ENCODE assay signal across 23 cellular contexts in the genomic region with DNA sequence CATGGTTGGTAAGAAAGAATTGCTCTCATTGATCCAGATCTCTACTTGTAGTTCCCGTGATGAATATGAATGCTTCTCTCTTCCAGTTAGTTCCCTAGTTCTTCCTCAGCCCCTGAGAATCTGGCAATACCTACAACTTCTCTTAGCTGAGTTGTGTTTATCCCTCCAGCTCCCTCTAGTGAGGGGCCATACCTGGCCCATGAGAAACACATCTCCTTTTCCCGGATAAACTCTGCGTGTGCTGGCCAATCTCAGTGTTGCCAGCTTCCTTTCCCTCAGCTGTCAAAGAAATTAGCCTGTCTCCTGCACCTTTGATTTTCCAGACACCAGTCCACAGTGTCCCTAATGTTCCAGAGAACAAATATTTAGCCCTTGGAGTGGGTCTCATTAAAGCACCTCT. TPM values are rescaled to one million over a fixed set of nuclear protein-coding genes. Genes with fewer than 3 reads are reported as not detected.
DNase-seq lines count a peak whose midpoint lies in the region; ATAC-seq, FAIRE-seq and TF ChIP-seq lines count a peak whose summit lies in the region.
"Had no signal": no experiment of that assay in that cellular context is flagged by ENCODE, and none has a peak within 500 bp of the region (broad histone marks: within the 10 kb centered on the region; RNA-seq: fewer than 3 reads in every experiment).

No MANE protein-coding gene starts in this region.

- no peaks in the 10 kb centered on the region for H3K79me2 ChIP-seq in keratinocyte (ENCODE audit: control insufficient read depth, insufficient read depth, low read length)
- H3K79me2 ChIP-seq in PC-9 (ENCODE audit: low read depth) = no peaks in the 10 kb centered on the region

- H3K9ac ChIP-seq in keratinocyte (ENCODE audit: control insufficient read depth, extremely low read depth, insufficient read depth, low read length) = no peak overlapping the region

- no peaks in the 10 kb centered on the region for H3K9me2 ChIP-seq in PC-9 (ENCODE audit: insufficient read depth)

- H3K9me1 ChIP-seq in keratinocyte (ENCODE audit: control insufficient read depth, extremely low read depth, insufficient read depth, low read length) = no peaks in the 10 kb centered on the region

- H3K4me2 ChIP-seq in keratinocyte (ENCODE audit: control insufficient read depth, extremely low read depth, insufficient read depth, low read depth, low read length) = no peak overlapping the region
- no peak overlapping the region for H3K4me2 ChIP-seq in PC-9

- H3K27me3 ChIP-seq in brain microvascular endothelial cell (replicated peaks) (no peaks in the 10 kb centered on the region), keratinocyte (ENCODE audit: control insufficient read depth, extremely low read depth, insufficient read depth, low read length) (no peaks in the 10 kb centered on the region), PC-9 (ENCODE audit: insufficient read depth, low read depth) (no peaks in the 10 kb centered on the region)

- CTCF ChIA-PET in activated naive CD4-positive, alpha-beta T cell treated with anti-CD3 and anti-CD28 coated beads for 36 hours (lab: Charles Lee) = no interaction called here
- CTCF ChIA-PET in PC-9 (lab: Charles Lee) = interaction anchor here (0.5 kb wide), 1 partner anchor 211 kb away, joined by 3 read pairs; no protein-coding TSS in a partner anchor

- TF ChIP-seq CTCF in HFF-Myc (IDR thresholded peaks at IDR 0.05; ENCODE audit: low read depth, low read length, missing control alignments) = peak; percentile 16
- peak; percentile 42 for TF ChIP-seq CTCF in brain microvascular endothelial cell (IDR thresholded peaks at IDR 0.05; ENCODE audit: low read depth, low read length, missing control alignments)
- peak; percentile 43 to 65 (median 48) for TF ChIP-seq CTCF in keratinocyte (optimal IDR thresholded peaks at IDR 0.05 in 1 of 3, IDR thresholded peaks at IDR 0.05 in 1 of 3, conservative IDR thresholded peaks at IDR 0.05 in 1 of 3; ENCODE audit: extremely low read depth in 1 of 3, insufficient read depth in 2 of 3, low read length in 3 of 3)
- no peak; the same call in 1 of the 2 replicates for TF ChIP-seq CTCF in PC-9 (conservative IDR thresholded peaks at IDR 0.05)

- intact Hi-C loops in activated naive CD4-positive, alpha-beta T cell treated with anti-CD3 and anti-CD28 coated beads for 36 hours (cut with micrococcal nuclease) = no loop called here
- intact Hi-C loops in PC-9 (cut with micrococcal nuclease; ENCODE audit: unreplicated experiment) = no loop called here

- no peaks in the 10 kb centered on the region for H3K4me1 Mint-ChIP-seq in activated naive CD4-positive, alpha-beta T cell treated with anti-CD3 and anti-CD28 coated beads for 36 hours (ENCODE audit: low read depth)
- no peaks in the 10 kb centered on the region for H3K4me1 Mint-ChIP-seq in activated T-cell treated with anti-CD3 and anti-CD28 coated beads, Interleukin-2, amount 50 U/mL, for 4 hours (ENCODE audit: low read depth)
- H3K4me1 Mint-ChIP-seq: activated T-helper 17 cell treated with anti-CD3 and anti-CD28 coated beads, Interleukin-2, amount 50 U/mL, for 72 hours; nephron; stimulated activated effector memory CD8-positive, alpha-beta T cell treated with anti-CD3 and anti-CD28 coated beads, Interleukin-12 subunit alpha, Interleukin-12 subunit beta, amount 100 ng/mL, for 72 hours had no signal

- no TSS peak for BruUV-seq in PC-9 (replicated peaks; lab: Mats Ljungman, UMichigan)

- no peaks in the 10 kb centered on the region for H3F3A ChIP-seq in PC-9 (ENCODE audit: insufficient read depth, low read depth)

- H4K20me1 ChIP-seq in keratinocyte (ENCODE audit: control insufficient read depth, extremely low read depth, insufficient read depth, low read length) (no peaks in the 10 kb centered on the region), PC-9 (ENCODE audit: insufficient read depth) (no peaks in the 10 kb centered on the region)

- FAIRE-seq in keratinocyte (lab: Jason Lieb, UNC) = peak; percentile 9
- FAIRE-seq: D721Med had no signal

- peaks cover 1% of the 10 kb centered on the region for H3K9me3 Mint-ChIP-seq in activated naive CD4-positive, alpha-beta T cell treated with anti-CD3 and anti-CD28 coated beads for 36 hours
- no peaks in the 10 kb centered on the region for H3K9me3 Mint-ChIP-seq in activated T-cell treated with anti-CD3 and anti-CD28 coated beads, Interleukin-2, amount 50 U/mL, for 4 hours
- H3K9me3 Mint-ChIP-seq: activated CD4-positive, alpha-beta memory T cell treated with anti-CD3 and anti-CD28 coated beads for 36 hours had no signal

- H3K9me3 ChIP-seq in keratinocyte (ENCODE audit: control insufficient read depth, low read depth, low read length) (no peaks in the 10 kb centered on the region), PC-9 (ENCODE audit: insufficient read depth, low read depth) (no peaks in the 10 kb centered on the region)

- in situ Hi-C loops in brain microvascular endothelial cell (cut with HindIII; ENCODE audit: low pct_ligation_motif_present, low sequenced_read_pairs) = no loop called here

- no peak overlapping the region for H3K27ac Mint-ChIP-seq in activated naive CD4-positive, alpha-beta T cell treated with anti-CD3 and anti-CD28 coated beads for 36 hours
- H3K27ac Mint-ChIP-seq: activated CD4-positive, alpha-beta memory T cell treated with anti-CD3 and anti-CD28 coated beads for 36 hours; activated T-helper 17 cell treated with anti-CD3 and anti-CD28 coated beads, Interleukin-2, amount 50 U/mL, for 72 hours; nephron; stimulated activated effector memory CD8-positive, alpha-beta T cell treated with anti-CD3 and anti-CD28 coated beads, Interleukin-12 subunit alpha, Interleukin-12 subunit beta, amount 100 ng/mL, for 72 hours had no signal

- dilution Hi-C loops in keratinocyte (cut with MboI; ENCODE audit: extremely low pct_ligation_motif_present, low sequenced_read_pairs) = no loop called here

- ATAC-seq in activated T-cell treated with anti-CD3 and anti-CD28 coated beads, Interleukin-2, amount 50 U/mL, for 4 hours = no peak
- ATAC-seq: activated T-helper 17 cell treated with anti-CD3 and anti-CD28 coated beads, Interleukin-2, amount 50 U/mL, for 72 hours; sciatic nerve; stimulated activated effector memory CD8-positive, alpha-beta T cell treated with anti-CD3 and anti-CD28 coated beads, Interleukin-12 subunit alpha, Interleukin-12 subunit beta, amount 100 ng/mL, for 72 hours had no signal

- H3K36me3 ChIP-seq in brain microvascular endothelial cell (replicated peaks) (no peaks in the 10 kb centered on the region), keratinocyte (ENCODE audit: control insufficient read depth in 2 of 2, extremely low read depth in 1 of 2, insufficient read depth in 2 of 2, low read length in 2 of 2) (no peaks in the 10 kb centered on the region), PC-9 (ENCODE audit: low read depth) (no peaks in the 10 kb centered on the region)

- H2AFZ ChIP-seq in keratinocyte (ENCODE audit: control insufficient read depth, low read length) (no peak overlapping the region), PC-9 (no peak overlapping the region)

- H3K27ac ChIP-seq in brain microvascular endothelial cell (no peak overlapping the region), keratinocyte (ENCODE audit: control insufficient read depth, insufficient read depth, low read length) (no peak overlapping the region), PC-9 (no peak overlapping the region)

- H3K4me3 ChIP-seq in HFF-Myc (replicated peaks; ENCODE audit: low read depth, low read length) = no peak overlapping the region
- H3K4me3 ChIP-seq in brain microvascular endothelial cell (ENCODE audit: low read depth, low read length) = no peak overlapping the region
- H3K4me3 ChIP-seq in keratinocyte (ENCODE audit: control insufficient read depth in 2 of 3, extremely low read depth in 1 of 3, insufficient read depth in 2 of 3, low read depth in 1 of 3, low read length in 3 of 3) = no peak overlapping the region
- no peak overlapping the region for H3K4me3 ChIP-seq in PC-9

- H3K4me1 ChIP-seq in keratinocyte (ENCODE audit: control insufficient read depth, extremely low read depth, insufficient read depth, low read length) (no peaks in the 10 kb centered on the region), PC-9 (replicated peaks; ENCODE audit: insufficient read depth) (no peaks in the 10 kb centered on the region)

- peak; percentile 31 for DNase-seq in DMS 273 (lab: John Stamatoyannopoulos, UW; ENCODE audit: unreplicated experiment)
- DNase-seq in DMS 273 treated with DMSO at 0.1 percent for 48 hours (lab: John Stamatoyannopoulos, UW) = no peak
- no peak for DNase-seq in HFF-Myc (ENCODE audit: extremely low read depth, low read depth)
- DNase-seq in brain microvascular endothelial cell = no peak
- no peak for DNase-seq in keratinocyte (ENCODE audit: low read depth, low spot score)
- no peak for DNase-seq in activated naive CD4-positive, alpha-beta T cell treated with anti-CD3 and anti-CD28 coated beads for 36 hours
- DNase-seq in activated T-cell treated with anti-CD3 and anti-CD28 coated beads, Interleukin-2, amount 50 U/mL, for 4 hours = no peak
- no peak for DNase-seq in PC-9
- DNase-seq: activated CD4-positive, alpha-beta memory T cell treated with anti-CD3 and anti-CD28 coated beads for 36 hours; aorta; Karpas-422; NCI-H1694; NCI-H774; stimulated activated CD4-positive, alpha-beta T cell treated with anti-CD3 and anti-CD28 coated beads, Interleukin-4, amount 100 ng/mL, for 24 hours; trophoblast cell had no signal

- no peaks in the 10 kb centered on the region for H3K36me3 Mint-ChIP-seq in activated naive CD4-positive, alpha-beta T cell treated with anti-CD3 and anti-CD28 coated beads for 36 hours (ENCODE audit: low read depth)
- no peaks in the 10 kb centered on the region for H3K36me3 Mint-ChIP-seq in activated T-cell treated with anti-CD3 and anti-CD28 coated beads, Interleukin-2, amount 50 U/mL, for 4 hours (ENCODE audit: insufficient read depth)
- H3K36me3 Mint-ChIP-seq: activated CD4-positive, alpha-beta memory T cell treated with anti-CD3 and anti-CD28 coated beads for 36 hours; stimulated activated effector memory CD8-positive, alpha-beta T cell treated with anti-CD3 and anti-CD28 coated beads, Interleukin-12 subunit alpha, Interleukin-12 subunit beta, amount 100 ng/mL, for 72 hours had no signal

- POLR2A ChIA-PET in PC-9 (lab: Charles Lee; ENCODE audit: unreplicated experiment) = interaction anchor here (0.7 kb wide), 1 partner anchor 29 kb away, joined by 4 read pairs; no protein-coding TSS in a partner anchor

- H3K27me3 Mint-ChIP-seq in activated naive CD4-positive, alpha-beta T cell treated with anti-CD3 and anti-CD28 coated beads for 36 hours (ENCODE audit: low read depth) = no peaks in the 10 kb centered on the region
- no peaks in the 10 kb centered on the region for H3K27me3 Mint-ChIP-seq in activated T-cell treated with anti-CD3 and anti-CD28 coated beads, Interleukin-2, amount 50 U/mL, for 4 hours (ENCODE audit: low read depth)
- H3K27me3 Mint-ChIP-seq: activated CD4-positive, alpha-beta memory T cell treated with anti-CD3 and anti-CD28 coated beads for 36 hours had no signal

- no peak overlapping the region for H3K4me3 Mint-ChIP-seq in activated naive CD4-positive, alpha-beta T cell treated with anti-CD3 and anti-CD28 coated beads for 36 hours
- H3K4me3 Mint-ChIP-seq in activated T-cell treated with anti-CD3 and anti-CD28 coated beads, Interleukin-2, amount 50 U/mL, for 4 hours = no peak overlapping the region
- H3K4me3 Mint-ChIP-seq: activated CD4-positive, alpha-beta memory T cell treated with anti-CD3 and anti-CD28 coated beads for 36 hours; activated T-helper 17 cell treated with anti-CD3 and anti-CD28 coated beads, Interleukin-2, amount 50 U/mL, for 72 hours; nephron; stimulated activated effector memory CD8-positive, alpha-beta T cell treated with anti-CD3 and anti-CD28 coated beads, Interleukin-12 subunit alpha, Interleukin-12 subunit beta, amount 100 ng/mL, for 72 hours had no signal

RNA-seq across cellular contexts. Expression of a gene that starts 5.7 kb away (rescaled TPM):
- polyA plus RNA-seq in keratinocyte = not detected in 3 replicates
- not detected for polyA plus RNA-seq in keratinocyte (2011; ENCODE audit: low read depth)
- polyA plus RNA-seq in keratinocyte (2011; cell fraction: cytosol; rRNA removed) = not detected in 2 replicates
- not detected in 2 replicates for polyA plus RNA-seq in keratinocyte (2011; cell fraction: nucleus; rRNA removed)
- polyA plus RNA-seq in keratinocyte (2012; ENCODE audit: low replicate concordance) = not detected in 2 replicates
- polyA minus RNA-seq in keratinocyte = 0.16 TPM in 1 of 3 replicates, not detected in the others
- polyA minus RNA-seq in keratinocyte (2011; cell fraction: cytosol; rRNA and poly(A)+ RNA removed) = not detected
- polyA minus RNA-seq in keratinocyte (2011; cell fraction: nucleus; rRNA and poly(A)+ RNA removed) = not detected in 2 replicates
- not detected for total RNA-seq in activated naive CD4-positive, alpha-beta T cell treated with anti-CD3 and anti-CD28 coated beads for 36 hours
- not detected for total RNA-seq in activated T-cell treated with anti-CD3 and anti-CD28 coated beads, Interleukin-2, amount 50 U/mL, for 4 hours
- not detected in 2 replicates for total RNA-seq in PC-9 (2021)
- total RNA-seq: A172; activated CD4-positive, alpha-beta memory T cell treated with anti-CD3 and anti-CD28 coated beads for 36 hours; activated T-helper 17 cell treated with anti-CD3 and anti-CD28 coated beads, Interleukin-2, amount 50 U/mL, for 72 hours; aorta; H4; lung microvascular endothelial cell; sciatic nerve had no signal
- polyA plus RNA-seq: aorta had no signal
